ENCODE assay signal across 1 cellular context in genomic region chr20:47777220-47777619, GRCh38.
TF ChIP-seq lines count a peak whose summit lies in the region.

No MANE protein-coding gene starts in this region.

TF ChIP-seq in K562, 482 proteins besides CTCF, POLR2A, EP300 and RAD21 (continued from another document):
- TF ChIP-seq CBX2 (IDR thresholded peaks at IDR 0.05; ENCODE audit: insufficient read depth, low read length, poor library complexity, severe bottlenecking), result no peak
